35 cellular contexts compared by ENCODE assay signal in genomic region chr4:41745292-41746024, GRCh38. TPM values are rescaled to one million over a fixed set of nuclear protein-coding genes. Genes with fewer than 3 reads are reported as not detected.
A peak's percentile ranks its signal among the peaks of the same experiment; 100 is the strongest.
DNase-seq lines count a peak whose midpoint lies in the region; ATAC-seq, FAIRE-seq and TF ChIP-seq lines count a peak whose summit lies in the region.
"Had no signal": no experiment of that assay in that cellular context is flagged by ENCODE, and none has a peak within 500 bp of the region (broad histone marks: within the 10 kb centered on the region; RNA-seq: fewer than 3 reads in every experiment).

No MANE protein-coding gene starts in this region.

- CTCF ChIA-PET in A673 (lab: Charles Lee) = no interaction called here

- H3K9me3 ChIP-seq in right cardiac atrium (ENCODE audit: control insufficient read depth, low read length) (no peaks in the 10 kb centered on the region), kidney (ENCODE audit: control insufficient read depth in 1 of 2, low read length in 2 of 2) (no peaks in the 10 kb centered on the region), A673 (ENCODE audit: low read depth, low read length, poor library complexity, severe bottlenecking) (peaks cover 7% of the 10 kb centered on the region)
- H3K9me3 ChIP-seq: body of pancreas, lower lobe of right lung had no signal

- H3K4me1 ChIP-seq in right cardiac atrium (ENCODE audit: control insufficient read depth, insufficient read depth, low read length) (peaks cover 3% of the 10 kb centered on the region), kidney (ENCODE audit: control insufficient read depth in 1 of 2, insufficient read depth in 1 of 2, low read depth in 1 of 2, low read length in 2 of 2) (peaks cover 0 to 2% of the 10 kb centered on the region in 2 donors), A673 (ENCODE audit: insufficient read depth, low read length, poor library complexity, severe bottlenecking) (no peaks in the 10 kb centered on the region)
- H3K4me1 ChIP-seq: BLaER1 treated with 17β-estradiol and CSF1 and Interleukin-3, amounts not matched to agents 10 nM and 100 nM; lower lobe of right lung had no signal

- TF ChIP-seq CTCF in coronary artery (IDR thresholded peaks at IDR 0.05) (no peak), kidney (IDR thresholded peaks at IDR 0.05; ENCODE audit: borderline replicate concordance, extremely low read depth, insufficient read depth) (no peak), GM13976 (IDR thresholded peaks at IDR 0.05; ENCODE audit: borderline replicate concordance, control extremely low read depth, extremely low read depth, insufficient read depth, missing control alignments) (no peak), A673 (conservative IDR thresholded peaks at IDR 0.05; ENCODE audit: low read depth, low read length) (no peak)

- no peak overlapping the region for H3K9ac ChIP-seq in kidney (ENCODE audit: low read length in 2 of 2)
- H3K9ac ChIP-seq: BLaER1 treated with 17β-estradiol and CSF1 and Interleukin-3, amounts not matched to agents 10 nM and 100 nM had no signal

- in situ Hi-C loops in GM13976 (cut with MboI; ENCODE audit: low sequenced_read_pairs, unreplicated experiment) = loop anchor here (10.0 kb wide), 1 partner anchor 139 kb away; no protein-coding TSS in a partner anchor

- DNase-seq in right cardiac atrium (no peak), left cardiac atrium (no peak), coronary artery (ENCODE audit: low spot score) (no peak), kidney (peak; percentile 49), HuH-7 (ENCODE audit: low spot score) (no peak), NOMO-1 treated with dmso at 0.1 percent for 144 hours (lab: John Stamatoyannopoulos, UW; ENCODE audit: unreplicated experiment) (no peak), GM13976 (ENCODE audit: low spot score) (no peak), A673 (ENCODE audit: low spot score) (no peak)
- DNase-seq: activated gamma-delta T cell treated with Interleukin-2 at 50 U/mL for 16 hours; activated T-cell treated with anti-CD3 and anti-CD28 coated beads, Interleukin-2, amount 50 U/mL, for 24 hours; body of pancreas; cerebellar nuclear complex; COR-L47; DMS53; dorsolateral prefrontal cortex; GF-D8; hypothalamus; lower lobe of right lung; NCI-H1092; NCI-H1930; NCI-H2227 treated with DMSO at 0.1 percent for 48 hours; sigmoid colon; stimulated activated CD4-positive, alpha-beta T cell treated with anti-CD3 and anti-CD28 coated beads, Interleukin-4, amount 100 ng/mL, for 4 hours; T-helper 17 cell had no signal

- POLR2A ChIA-PET in A673 (lab: Charles Lee; ENCODE audit: low non-redundant PET) = no interaction called here

- H3K36me3 ChIP-seq in kidney (ENCODE audit: control insufficient read depth in 1 of 2, insufficient read depth in 2 of 2, low read length in 2 of 2) = no peaks in the 10 kb centered on the region
- no peaks in the 10 kb centered on the region for H3K36me3 ChIP-seq in A673 (ENCODE audit: insufficient read depth, low read length, poor library complexity, severe bottlenecking)
- H3K36me3 ChIP-seq: BLaER1 treated with 17β-estradiol and CSF1 and Interleukin-3, amounts not matched to agents 10 nM and 100 nM; lower lobe of right lung; sigmoid colon; upper lobe of left lung had no signal

- WGBS in right cardiac atrium = 6% methylated on average over 54 of the region's 54 CpGs

- BruUV-seq in A673 (replicated peaks; lab: Mats Ljungman, UMichigan) = no TSS peak

- peaks cover 2% of the 10 kb centered on the region for H3K27me3 ChIP-seq in right cardiac atrium (ENCODE audit: control insufficient read depth, insufficient read depth)
- H3K27me3 ChIP-seq in A673 (replicated peaks; ENCODE audit: insufficient read depth, low read depth, low read length, poor library complexity) = peaks cover 87% of the 10 kb centered on the region

- ATAC-seq in right cardiac atrium (no peak), left cardiac atrium (no peak)
- ATAC-seq: body of pancreas; lower lobe of right lung; stimulated activated memory B cell treated with anti-CD40 and anti-IgM and Interleukin-4, amounts not matched to agents 10 μg/mL and 1 μg/mL and 100 μg/mL, for 72 hours; T-helper 17 cell had no signal

- H3K27ac ChIP-seq in right cardiac atrium (ENCODE audit: low read length) = no peak overlapping the region
- H3K27ac ChIP-seq in coronary artery = no peak overlapping the region
- no peak overlapping the region for H3K27ac ChIP-seq in kidney (ENCODE audit: low read depth in 2 of 2, low read length in 2 of 2)
- no peak overlapping the region for H3K27ac ChIP-seq in A673 (ENCODE audit: low read depth, low read length, poor library complexity, severe bottlenecking)
- H3K27ac ChIP-seq: BLaER1 treated with 17β-estradiol and CSF1 and Interleukin-3, amounts not matched to agents 10 nM and 100 nM; body of pancreas; dorsolateral prefrontal cortex; lower lobe of right lung; RWPE1; sigmoid colon; upper lobe of left lung had no signal

- peak overlapping the region; percentile 29 for H3K4me3 ChIP-seq in right cardiac atrium (ENCODE audit: low read length)
- H3K4me3 ChIP-seq in coronary artery = peak overlapping the region; percentile 30
- no peak overlapping the region for H3K4me3 ChIP-seq in kidney (ENCODE audit: low read length in 2 of 2)
- no peak overlapping the region for H3K4me3 ChIP-seq in A673 (ENCODE audit: low read depth, low read length, poor library complexity, severe bottlenecking)
- H3K4me3 ChIP-seq: BLaER1 treated with 17β-estradiol and CSF1 and Interleukin-3, amounts not matched to agents 10 nM and 100 nM; body of pancreas; lower lobe of right lung; upper lobe of left lung had no signal

- no peak for FAIRE-seq in kidney (lab: Jason Lieb, UNC)
- FAIRE-seq: endothelial cell of umbilical vein, GM18507 had no signal

- intact Hi-C loops in right cardiac atrium (cut with DNase I) = no loop called here
- intact Hi-C loops in left cardiac atrium (cut with DNase I) = no loop called here
- intact Hi-C loops in kidney (cut with DNase I) = no loop called here
- intact Hi-C loops in A673 (cut with micrococcal nuclease; ENCODE audit: unreplicated experiment) = no loop called here

RNA-seq across cellular contexts. Expression of gene PHOX2B, which starts 3.1 kb away (rescaled TPM):
- total RNA-seq in right cardiac atrium (under 1 TPM in 1 of 4 donors, not detected in 3; 0.11 TPM), left cardiac atrium (not detected), kidney (not detected), A673 (2021) (0.09 and 0.13 TPM in 2 replicates)
- polyA plus RNA-seq in right cardiac atrium (0.16 TPM), kidney (ENCODE audit: insufficient read depth, low read depth, low replicate concordance) (not detected)
- total RNA-seq: body of pancreas, endothelial cell of umbilical vein, kidney epithelial cell, lower lobe of right lung, OCI-LY7, posterior vena cava, SK-MEL-5, T-helper 17 cell, upper lobe of left lung had no signal
- polyA plus RNA-seq: endothelial cell of umbilical vein, IgD-negative memory B cell had no signal

Comparison
In these comparisons a context has a peak if more than half of its experiments do, and no peak if none do; other contexts are left out.
1. H3K4me3 ChIP-seq: peak in right cardiac atrium (single experiment) and coronary artery (single experiment); none in kidney (0 of 2) and A673 (single experiment).